ENCODE assay signal across 1 cellular context in the genomic region with DNA sequence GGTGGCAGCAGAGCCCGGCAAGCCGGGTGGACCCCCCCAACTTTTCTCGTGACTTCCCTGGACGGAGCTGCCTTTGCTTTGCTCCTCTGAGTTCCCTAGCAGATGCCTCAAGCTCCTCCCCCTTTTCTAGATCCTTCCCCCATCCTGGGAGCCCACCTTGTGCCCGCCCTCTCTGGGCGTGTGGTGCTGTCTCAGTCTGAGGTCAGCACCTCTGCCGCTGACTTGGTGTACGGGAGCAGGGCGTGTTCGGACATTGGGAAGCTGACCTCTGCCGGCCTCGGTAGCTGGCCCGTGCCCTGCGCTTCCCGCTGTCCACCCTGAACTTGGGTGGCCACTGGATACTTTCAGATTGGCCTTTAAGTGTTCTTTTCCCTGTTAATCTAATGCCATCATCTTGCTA.
TF ChIP-seq lines count a peak whose summit lies in the region.

No MANE protein-coding gene starts in this region.

TF ChIP-seq in GM23338, 12 proteins besides CTCF, POLR2A, EP300 and RAD21:
- TF ChIP-seq ZNF331 (CRISPR knock-in tag; IDR thresholded peaks at IDR 0.05; ENCODE audit: low read depth) (no peak), JUNB (IDR thresholded peaks at IDR 0.05; ENCODE audit: unreplicated experiment) (no peak), ZNF114 (CRISPR knock-in tag; IDR thresholded peaks at IDR 0.05) (no peak), EZH2 (IDR thresholded peaks at IDR 0.05; ENCODE audit: low read depth, unreplicated experiment) (no peak), EZH2phosphoT487 (IDR thresholded peaks at IDR 0.05; ENCODE audit: unreplicated experiment) (no peak), POLR2AphosphoS5 (IDR thresholded peaks at IDR 0.05; ENCODE audit: low read depth) (no peak), NANOG (IDR thresholded peaks at IDR 0.05; ENCODE audit: borderline replicate concordance) (no peak), CREB1 (CRISPR knock-in tag; IDR thresholded peaks at IDR 0.05; ENCODE audit: low read depth) (no peak), STAT1 (IDR thresholded peaks at IDR 0.05; ENCODE audit: unreplicated experiment) (no peak)
- TF ChIP-seq, protein P1, sequence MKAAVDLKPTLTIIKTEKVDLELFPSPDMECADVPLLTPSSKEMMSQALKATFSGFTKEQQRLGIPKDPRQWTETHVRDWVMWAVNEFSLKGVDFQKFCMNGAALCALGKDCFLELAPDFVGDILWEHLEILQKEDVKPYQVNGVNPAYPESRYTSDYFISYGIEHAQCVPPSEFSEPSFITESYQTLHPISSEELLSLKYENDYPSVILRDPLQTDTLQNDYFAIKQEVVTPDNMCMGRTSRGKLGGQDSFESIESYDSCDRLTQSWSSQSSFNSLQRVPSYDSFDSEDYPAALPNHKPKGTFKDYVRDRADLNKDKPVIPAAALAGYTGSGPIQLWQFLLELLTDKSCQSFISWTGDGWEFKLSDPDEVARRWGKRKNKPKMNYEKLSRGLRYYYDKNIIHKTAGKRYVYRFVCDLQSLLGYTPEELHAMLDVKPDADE (IDR thresholded peaks at IDR 0.05) = no peak
- TF ChIP-seq, protein P2, sequence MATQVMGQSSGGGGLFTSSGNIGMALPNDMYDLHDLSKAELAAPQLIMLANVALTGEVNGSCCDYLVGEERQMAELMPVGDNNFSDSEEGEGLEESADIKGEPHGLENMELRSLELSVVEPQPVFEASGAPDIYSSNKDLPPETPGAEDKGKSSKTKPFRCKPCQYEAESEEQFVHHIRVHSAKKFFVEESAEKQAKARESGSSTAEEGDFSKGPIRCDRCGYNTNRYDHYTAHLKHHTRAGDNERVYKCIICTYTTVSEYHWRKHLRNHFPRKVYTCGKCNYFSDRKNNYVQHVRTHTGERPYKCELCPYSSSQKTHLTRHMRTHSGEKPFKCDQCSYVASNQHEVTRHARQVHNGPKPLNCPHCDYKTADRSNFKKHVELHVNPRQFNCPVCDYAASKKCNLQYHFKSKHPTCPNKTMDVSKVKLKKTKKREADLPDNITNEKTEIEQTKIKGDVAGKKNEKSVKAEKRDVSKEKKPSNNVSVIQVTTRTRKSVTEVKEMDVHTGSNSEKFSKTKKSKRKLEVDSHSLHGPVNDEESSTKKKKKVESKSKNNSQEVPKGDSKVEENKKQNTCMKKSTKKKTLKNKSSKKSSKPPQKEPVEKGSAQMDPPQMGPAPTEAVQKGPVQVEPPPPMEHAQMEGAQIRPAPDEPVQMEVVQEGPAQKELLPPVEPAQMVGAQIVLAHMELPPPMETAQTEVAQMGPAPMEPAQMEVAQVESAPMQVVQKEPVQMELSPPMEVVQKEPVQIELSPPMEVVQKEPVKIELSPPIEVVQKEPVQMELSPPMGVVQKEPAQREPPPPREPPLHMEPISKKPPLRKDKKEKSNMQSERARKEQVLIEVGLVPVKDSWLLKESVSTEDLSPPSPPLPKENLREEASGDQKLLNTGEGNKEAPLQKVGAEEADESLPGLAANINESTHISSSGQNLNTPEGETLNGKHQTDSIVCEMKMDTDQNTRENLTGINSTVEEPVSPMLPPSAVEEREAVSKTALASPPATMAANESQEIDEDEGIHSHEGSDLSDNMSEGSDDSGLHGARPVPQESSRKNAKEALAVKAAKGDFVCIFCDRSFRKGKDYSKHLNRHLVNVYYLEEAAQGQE (IDR thresholded peaks at IDR 0.05; ENCODE audit: unreplicated experiment) = no peak
- TF ChIP-seq, protein P3, sequence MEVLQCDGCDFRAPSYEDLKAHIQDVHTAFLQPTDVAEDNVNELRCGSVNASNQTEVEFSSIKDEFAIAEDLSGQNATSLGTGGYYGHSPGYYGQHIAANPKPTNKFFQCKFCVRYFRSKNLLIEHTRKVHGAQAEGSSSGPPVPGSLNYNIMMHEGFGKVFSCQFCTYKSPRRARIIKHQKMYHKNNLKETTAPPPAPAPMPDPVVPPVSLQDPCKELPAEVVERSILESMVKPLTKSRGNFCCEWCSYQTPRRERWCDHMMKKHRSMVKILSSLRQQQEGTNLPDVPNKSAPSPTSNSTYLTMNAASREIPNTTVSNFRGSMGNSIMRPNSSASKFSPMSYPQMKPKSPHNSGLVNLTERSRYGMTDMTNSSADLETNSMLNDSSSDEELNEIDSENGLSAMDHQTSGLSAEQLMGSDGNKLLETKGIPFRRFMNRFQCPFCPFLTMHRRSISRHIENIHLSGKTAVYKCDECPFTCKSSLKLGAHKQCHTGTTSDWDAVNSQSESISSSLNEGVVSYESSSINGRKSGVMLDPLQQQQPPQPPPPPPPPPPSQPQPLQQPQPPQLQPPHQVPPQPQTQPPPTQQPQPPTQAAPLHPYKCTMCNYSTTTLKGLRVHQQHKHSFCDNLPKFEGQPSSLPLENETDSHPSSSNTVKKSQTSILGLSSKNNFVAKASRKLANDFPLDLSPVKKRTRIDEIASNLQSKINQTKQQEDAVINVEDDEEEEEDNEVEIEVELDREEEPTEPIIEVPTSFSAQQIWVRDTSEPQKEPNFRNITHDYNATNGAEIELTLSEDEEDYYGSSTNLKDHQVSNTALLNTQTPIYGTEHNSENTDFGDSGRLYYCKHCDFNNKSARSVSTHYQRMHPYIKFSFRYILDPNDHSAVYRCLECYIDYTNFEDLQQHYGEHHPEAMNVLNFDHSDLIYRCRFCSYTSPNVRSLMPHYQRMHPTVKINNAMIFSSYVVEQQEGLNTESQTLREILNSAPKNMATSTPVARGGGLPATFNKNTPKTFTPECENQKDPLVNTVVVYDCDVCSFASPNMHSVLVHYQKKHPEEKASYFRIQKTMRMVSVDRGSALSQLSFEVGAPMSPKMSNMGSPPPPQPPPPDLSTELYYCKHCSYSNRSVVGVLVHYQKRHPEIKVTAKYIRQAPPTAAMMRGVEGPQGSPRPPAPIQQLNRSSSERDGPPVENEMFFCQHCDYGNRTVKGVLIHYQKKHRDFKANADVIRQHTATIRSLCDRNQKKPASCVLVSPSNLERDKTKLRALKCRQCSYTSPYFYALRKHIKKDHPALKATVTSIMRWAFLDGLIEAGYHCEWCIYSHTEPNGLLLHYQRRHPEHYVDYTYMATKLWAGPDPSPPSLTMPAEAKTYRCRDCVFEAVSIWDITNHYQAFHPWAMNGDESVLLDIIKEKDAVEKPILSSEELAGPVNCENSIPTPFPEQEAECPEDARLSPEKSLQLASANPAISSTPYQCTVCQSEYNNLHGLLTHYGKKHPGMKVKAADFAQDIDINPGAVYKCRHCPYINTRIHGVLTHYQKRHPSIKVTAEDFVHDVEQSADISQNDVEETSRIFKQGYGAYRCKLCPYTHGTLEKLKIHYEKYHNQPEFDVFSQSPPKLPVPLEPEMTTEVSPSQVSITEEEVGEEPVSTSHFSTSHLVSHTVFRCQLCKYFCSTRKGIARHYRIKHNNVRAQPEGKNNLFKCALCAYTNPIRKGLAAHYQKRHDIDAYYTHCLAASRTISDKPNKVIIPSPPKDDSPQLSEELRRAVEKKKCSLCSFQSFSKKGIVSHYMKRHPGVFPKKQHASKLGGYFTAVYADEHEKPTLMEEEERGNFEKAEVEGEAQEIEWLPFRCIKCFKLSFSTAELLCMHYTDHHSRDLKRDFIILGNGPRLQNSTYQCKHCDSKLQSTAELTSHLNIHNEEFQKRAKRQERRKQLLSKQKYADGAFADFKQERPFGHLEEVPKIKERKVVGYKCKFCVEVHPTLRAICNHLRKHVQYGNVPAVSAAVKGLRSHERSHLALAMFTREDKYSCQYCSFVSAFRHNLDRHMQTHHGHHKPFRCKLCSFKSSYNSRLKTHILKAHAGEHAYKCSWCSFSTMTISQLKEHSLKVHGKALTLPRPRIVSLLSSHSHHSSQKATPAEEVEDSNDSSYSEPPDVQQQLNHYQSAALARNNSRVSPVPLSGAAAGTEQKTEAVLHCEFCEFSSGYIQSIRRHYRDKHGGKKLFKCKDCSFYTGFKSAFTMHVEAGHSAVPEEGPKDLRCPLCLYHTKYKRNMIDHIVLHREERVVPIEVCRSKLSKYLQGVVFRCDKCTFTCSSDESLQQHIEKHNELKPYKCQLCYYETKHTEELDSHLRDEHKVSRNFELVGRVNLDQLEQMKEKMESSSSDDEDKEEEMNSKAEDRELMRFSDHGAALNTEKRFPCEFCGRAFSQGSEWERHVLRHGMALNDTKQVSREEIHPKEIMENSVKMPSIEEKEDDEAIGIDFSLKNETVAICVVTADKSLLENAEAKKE (CRISPR knock-in tag; IDR thresholded peaks at IDR 0.05) = no peak
